Comparison of ENCODE assay signal across 1 cellular context in genomic region chr11:31582697-31583096, GRCh38.
TF ChIP-seq lines count a peak whose summit lies in the region.

No MANE protein-coding gene starts in this region.

TF ChIP-seq in GM23338, 12 proteins besides CTCF, POLR2A, EP300 and RAD21 (continued from another document):
- no peak for TF ChIP-seq ETS1 (IDR thresholded peaks at IDR 0.05)
